29 cellular contexts compared by ENCODE assay signal in genomic region chr15:85813234-85813633, GRCh38.
"Had no signal": no experiment of that assay in that cellular context is flagged by ENCODE, and none has a peak within 500 bp of the region (broad histone marks: within the 10 kb centered on the region; RNA-seq: fewer than 3 reads in every experiment).

No MANE protein-coding gene starts in this region.

- H3K36me3 Mint-ChIP-seq: activated naive CD4-positive, alpha-beta T cell treated with anti-CD3 and anti-CD28 coated beads, Interleukin-2, amount 50 U/mL, for 24 hours; activated naive CD8-positive, alpha-beta T cell treated with anti-CD3 and anti-CD28 coated beads, Interleukin-2, amount 10 ng/mL, durations not matched to agents 7 days and 5 days had no signal

- DNase-seq: activated CD4-positive, alpha-beta T cell treated with anti-CD3 and anti-CD28 coated beads for 36 hours; activated CD4-positive, alpha-beta T cell treated with anti-CD3 and anti-CD28 coated beads, Interleukin-2, amount 50 U/mL, for 1 hour; activated CD4-positive, alpha-beta T cell treated with anti-CD3 and anti-CD28 coated beads, Interleukin-2, amount 50 U/mL, for 48 hours; activated CD4-positive, CD25-positive, alpha-beta regulatory T cell; activated CD4-positive, CD25-positive, alpha-beta regulatory T cell treated with anti-CD3 and anti-CD28 coated beads, Interleukin-2, amount 50 U/mL, for 72 hours; activated CD8-positive, alpha-beta memory T cell treated with anti-CD3 and anti-CD28 coated beads for 24 hours; activated CD8-positive, alpha-beta T cell treated with anti-CD3 and anti-CD28 coated beads for 36 hours; activated effector memory CD4-positive, alpha-beta T cell treated with anti-CD3 and anti-CD28 coated beads, Interleukin-2, amount 50 U/mL, for 16 hours; activated naive CD4-positive, alpha-beta T cell treated with anti-CD3 and anti-CD28 coated beads for 36 hours; activated naive CD8-positive, alpha-beta T cell treated with anti-CD3 and anti-CD28 coated beads, Interleukin-2, amount 10 ng/mL, durations not matched to agents 7 days and 5 days; activated T-cell treated with anti-CD3 and anti-CD28 coated beads, Interleukin-2, amount 50 U/mL, for 1 hour; activated T-cell treated with anti-CD3 and anti-CD28 coated beads, Interleukin-2, amount 50 U/mL, for 72 hours; amniotic stem cell; anterior cingulate cortex; brain microvascular endothelial cell; cortex of kidney; dermis blood vessel endothelial cell; effector CD4-positive, alpha-beta T cell; effector memory CD8-positive, alpha-beta T cell; erythroblast; foreskin keratinocyte; gastrocnemius medialis; glutamatergic neuron; heart left ventricle; T-helper 2 cell had no signal

- H3K9me3 ChIP-seq: esophagus muscularis mucosa, gastrocnemius medialis, heart left ventricle had no signal

- H3K4me1 Mint-ChIP-seq: activated naive CD4-positive, alpha-beta T cell treated with anti-CD3 and anti-CD28 coated beads, Interleukin-2, amount 50 U/mL, for 24 hours; activated T-helper 17 cell treated with anti-CD3 and anti-CD28 coated beads, Interleukin-2, amount 50 U/mL, for 72 hours; central memory CD8-positive, alpha-beta T cell had no signal

- H3K27me3 Mint-ChIP-seq: activated CD4-positive, alpha-beta T cell treated with anti-CD3 and anti-CD28 coated beads for 36 hours; activated CD8-positive, alpha-beta T cell treated with anti-CD3 and anti-CD28 coated beads for 36 hours; activated naive CD4-positive, alpha-beta T cell treated with anti-CD3 and anti-CD28 coated beads, Interleukin-2, amount 50 U/mL, for 24 hours; activated naive CD8-positive, alpha-beta T cell treated with anti-CD3 and anti-CD28 coated beads, Interleukin-2, amount 10 ng/mL, durations not matched to agents 7 days and 5 days; activated T-helper 17 cell treated with anti-CD3 and anti-CD28 coated beads, Interleukin-2, amount 50 U/mL, for 72 hours; central memory CD8-positive, alpha-beta T cell had no signal

- H3K4me1 ChIP-seq: esophagus muscularis mucosa, foreskin keratinocyte, gastrocnemius medialis, heart left ventricle had no signal

- H3K4me3 Mint-ChIP-seq: activated CD4-positive, alpha-beta T cell treated with anti-CD3 and anti-CD28 coated beads for 36 hours; activated CD8-positive, alpha-beta T cell treated with anti-CD3 and anti-CD28 coated beads for 36 hours; activated naive CD4-positive, alpha-beta T cell treated with anti-CD3 and anti-CD28 coated beads for 36 hours; activated naive CD4-positive, alpha-beta T cell treated with anti-CD3 and anti-CD28 coated beads, Interleukin-2, amount 50 U/mL, for 24 hours; activated naive CD8-positive, alpha-beta T cell treated with anti-CD3 and anti-CD28 coated beads, Interleukin-2, amount 10 ng/mL, durations not matched to agents 7 days and 5 days; activated T-cell treated with anti-CD3 and anti-CD28 coated beads, Interleukin-2, amount 50 U/mL, for 72 hours; activated T-helper 17 cell treated with anti-CD3 and anti-CD28 coated beads, Interleukin-2, amount 50 U/mL, for 72 hours; central memory CD8-positive, alpha-beta T cell; effector memory CD8-positive, alpha-beta T cell had no signal

- H3K36me3 ChIP-seq: brain microvascular endothelial cell, esophagus muscularis mucosa, gastrocnemius medialis, heart left ventricle had no signal

- H3K9me3 Mint-ChIP-seq: activated CD8-positive, alpha-beta T cell treated with anti-CD3 and anti-CD28 coated beads for 36 hours; activated naive CD4-positive, alpha-beta T cell treated with anti-CD3 and anti-CD28 coated beads for 36 hours; activated naive CD4-positive, alpha-beta T cell treated with anti-CD3 and anti-CD28 coated beads, Interleukin-2, amount 50 U/mL, for 24 hours; activated naive CD8-positive, alpha-beta T cell treated with anti-CD3 and anti-CD28 coated beads, Interleukin-2, amount 10 ng/mL, durations not matched to agents 7 days and 5 days; activated T-cell treated with anti-CD3 and anti-CD28 coated beads, Interleukin-2, amount 50 U/mL, for 72 hours; activated T-helper 17 cell treated with anti-CD3 and anti-CD28 coated beads, Interleukin-2, amount 50 U/mL, for 72 hours; central memory CD8-positive, alpha-beta T cell; effector memory CD8-positive, alpha-beta T cell had no signal

- H3K27ac ChIP-seq: brain microvascular endothelial cell, esophagus muscularis mucosa, foreskin keratinocyte, gastrocnemius medialis, heart left ventricle had no signal

- ATAC-seq: activated CD4-positive, alpha-beta T cell treated with anti-CD3 and anti-CD28 coated beads for 36 hours; activated CD8-positive, alpha-beta T cell treated with anti-CD3 and anti-CD28 coated beads for 36 hours; activated T-cell treated with anti-CD3 and anti-CD28 coated beads, Interleukin-2, amount 50 U/mL, for 72 hours; activated T-helper 17 cell treated with anti-CD3 and anti-CD28 coated beads, Interleukin-2, amount 50 U/mL, for 72 hours; effector memory CD8-positive, alpha-beta T cell; foreskin keratinocyte; gastrocnemius medialis; heart left ventricle had no signal

- H3K27ac Mint-ChIP-seq: activated CD4-positive, alpha-beta T cell treated with anti-CD3 and anti-CD28 coated beads for 36 hours; activated CD8-positive, alpha-beta T cell treated with anti-CD3 and anti-CD28 coated beads for 36 hours; activated naive CD4-positive, alpha-beta T cell treated with anti-CD3 and anti-CD28 coated beads for 36 hours; activated naive CD4-positive, alpha-beta T cell treated with anti-CD3 and anti-CD28 coated beads, Interleukin-2, amount 50 U/mL, for 24 hours; activated naive CD8-positive, alpha-beta T cell treated with anti-CD3 and anti-CD28 coated beads, Interleukin-2, amount 10 ng/mL, durations not matched to agents 7 days and 5 days; activated T-cell treated with anti-CD3 and anti-CD28 coated beads, Interleukin-2, amount 50 U/mL, for 72 hours; activated T-helper 17 cell treated with anti-CD3 and anti-CD28 coated beads, Interleukin-2, amount 50 U/mL, for 72 hours had no signal

- H3K4me3 ChIP-seq: esophagus muscularis mucosa, gastrocnemius medialis, heart left ventricle had no signal
